In genomic region chr16:50769-51591, GRCh38 we compare ENCODE assay signal across 8 cellular contexts. TPM values are rescaled to one million over a fixed set of nuclear protein-coding genes. Genes with fewer than 3 reads are reported as not detected.
DNase-seq lines count a peak whose midpoint lies in the region; ATAC-seq and TF ChIP-seq lines count a peak whose summit lies in the region.
"Had no signal": no experiment of that assay in that cellular context is flagged by ENCODE, and none has a peak within 500 bp of the region (broad histone marks: within the 10 kb centered on the region; RNA-seq: fewer than 3 reads in every experiment).

No MANE protein-coding gene starts in this region.

- H3K27me3 ChIP-seq in neural cell (ENCODE audit: insufficient read depth, low read depth, low read length), result no peaks in the 10 kb centered on the region
- H3K27me3 ChIP-seq in dorsolateral prefrontal cortex, result no peaks in the 10 kb centered on the region
- H3K27me3 ChIP-seq: cardiac muscle cell had no signal

- no peak for TF ChIP-seq EP300 in neural cell (conservative IDR thresholded peaks at IDR 0.05; ENCODE audit: poor library complexity, severe bottlenecking)

- H3K27me3 Mint-ChIP-seq in T-helper 2 cell treated with Interferon-gamma antibody and Interleukin-4, amounts not matched to agents 5 μg/mL and 100 μg/mL, for 36 hours (ENCODE audit: low read depth), result no peaks in the 10 kb centered on the region
- H3K27me3 Mint-ChIP-seq in T-cell, result no peaks in the 10 kb centered on the region

- H3K4me3 Mint-ChIP-seq in T-helper 2 cell treated with Interferon-gamma antibody and Interleukin-4, amounts not matched to agents 5 μg/mL and 100 μg/mL, for 36 hours, result peak overlapping the region; percentile 94
- peak overlapping the region; percentile 42 to 97 (median 59) for H3K4me3 Mint-ChIP-seq in T-cell

- H3K9me3 ChIP-seq in neural cell (ENCODE audit: low read length), result no peaks in the 10 kb centered on the region

- H3K36me3 ChIP-seq in neural cell (ENCODE audit: insufficient read depth, low read length), result no peaks in the 10 kb centered on the region

- no peak for ATAC-seq in T-cell (replicated peaks in 1 of 4)
- ATAC-seq in left cardiac atrium, result no peak

- no peak overlapping the region for H3K27ac ChIP-seq in neural cell (ENCODE audit: low read length)
- H3K27ac ChIP-seq in dorsolateral prefrontal cortex, result no peak overlapping the region
- H3K27ac ChIP-seq: cardiac muscle cell had no signal

- H2AFZ ChIP-seq in neural cell (ENCODE audit: low read depth, low read length), result no peak overlapping the region

- intact Hi-C loops in dorsolateral prefrontal cortex (cut with DNase I) (no loop called here), left cardiac atrium (cut with DNase I) (no loop called here)

- H3K27ac Mint-ChIP-seq in T-helper 2 cell treated with Interferon-gamma antibody and Interleukin-4, amounts not matched to agents 5 μg/mL and 100 μg/mL, for 36 hours, result no peak overlapping the region
- H3K27ac Mint-ChIP-seq in T-cell, result no peak overlapping the region

- H3K9me3 Mint-ChIP-seq in T-helper 2 cell treated with Interferon-gamma antibody and Interleukin-4, amounts not matched to agents 5 μg/mL and 100 μg/mL, for 36 hours, result no peaks in the 10 kb centered on the region
- no peaks in the 10 kb centered on the region for H3K9me3 Mint-ChIP-seq in T-cell

- H3K4me3 ChIP-seq in neural cell (ENCODE audit: low read length) (no peak overlapping the region), dorsolateral prefrontal cortex (peak overlapping the region in 3 of 59 donors; percentile 5 to 9 (median 6))
- H3K4me3 ChIP-seq: cardiac muscle cell had no signal

- no peaks in the 10 kb centered on the region for H3F3A ChIP-seq in neural cell (ENCODE audit: insufficient read depth, low read length, poor library complexity, severe bottlenecking)

- no peak for TF ChIP-seq CTCF in neural cell (IDR thresholded peaks at IDR 0.05; ENCODE audit: poor library complexity, severe bottlenecking)
- no peak for TF ChIP-seq CTCF in dorsolateral prefrontal cortex (IDR thresholded peaks at IDR 0.05 in 54 of 56, conservative IDR thresholded peaks at IDR 0.05 in 2 of 56; ENCODE audit: low read depth in 1 of 56, partially characterized antibody in 56 of 56)

- H3K4me1 Mint-ChIP-seq in T-helper 2 cell treated with Interferon-gamma antibody and Interleukin-4, amounts not matched to agents 5 μg/mL and 100 μg/mL, for 36 hours (ENCODE audit: low read depth), result peaks cover 23% of the 10 kb centered on the region
- peaks cover 28 to 34% (median 30%) of the 10 kb centered on the region in 3 donors for H3K4me1 Mint-ChIP-seq in T-cell

- no peak overlapping the region for H3K9ac ChIP-seq in neural cell (ENCODE audit: low read length)

- no peak overlapping the region for H3K4me2 ChIP-seq in neural cell (ENCODE audit: low read length)

- CTCF ChIA-PET in T-cell (lab: Charles Lee), result no interaction called here

- H3K9me2 ChIP-seq in neural cell (ENCODE audit: insufficient read depth, low read length), result no peaks in the 10 kb centered on the region

- DNase-seq in T-helper 2 cell treated with Interferon-gamma antibody and Interleukin-4, amounts not matched to agents 5 μg/mL and 100 μg/mL, for 36 hours (ENCODE audit: low spot score), result no peak
- no peak for DNase-seq in T-helper 2 cell
- no peak for DNase-seq in T-cell
- no peak for DNase-seq in dorsolateral prefrontal cortex
- no peak for DNase-seq in left cardiac atrium
- DNase-seq: NCI-H1694 had no signal

- H4K20me1 ChIP-seq in neural cell (ENCODE audit: insufficient read depth), result no peaks in the 10 kb centered on the region

- TF ChIP-seq RAD21 in neural cell (conservative IDR thresholded peaks at IDR 0.05), result no peak

- H3K79me2 ChIP-seq in neural cell (replicated peaks; ENCODE audit: insufficient read depth, low read length), result peaks cover 10% of the 10 kb centered on the region

- peaks cover 50% of the 10 kb centered on the region for H3K36me3 Mint-ChIP-seq in T-helper 2 cell treated with Interferon-gamma antibody and Interleukin-4, amounts not matched to agents 5 μg/mL and 100 μg/mL, for 36 hours (ENCODE audit: low read depth)
- H3K36me3 Mint-ChIP-seq in T-cell, result peaks cover 20% of the 10 kb centered on the region

- POLR2A ChIA-PET in T-cell (lab: Charles Lee), result no interaction called here

TF ChIP-seq in neural cell, 6 proteins besides CTCF, POLR2A, EP300 and RAD21:
- peak; percentile 55 for TF ChIP-seq POLR2AphosphoS5 (IDR thresholded peaks at IDR 0.05)
- no peak for TF ChIP-seq EZH2 (IDR thresholded peaks at IDR 0.05; ENCODE audit: borderline replicate concordance, insufficient read depth, low read length, poor library complexity, severe bottlenecking)

RNA-seq across cellular contexts. Expression of gene POLR3K, which starts 2.4 kb away (rescaled TPM):
- total RNA-seq in T-cell (10 to 100 TPM; 11.1 to 24.3 (median 21.3) TPM), dorsolateral prefrontal cortex (10 to 100 TPM in 118 of 120 experiments, 1 to 10 TPM in 2; 8.3 to 24.2 (median 16.1) TPM), left cardiac atrium (10 to 100 TPM; 11.4 to 11.7 TPM)
- 7.1 and 7.5 TPM in 2 replicates for polyA plus RNA-seq in neural cell
- polyA minus RNA-seq in neural cell, result 2.2 and 2.4 TPM in 2 replicates

RNA-seq across cellular contexts. Expression of gene SNRNP25, which starts 2.6 kb away (rescaled TPM):
- 10 to 100 TPM in 2 of 5 donors, 1 to 10 TPM in 3; 6.8 to 11.4 (median 9.0) TPM for total RNA-seq in T-cell
- 45.3 and 46.4 TPM in 2 replicates for polyA plus RNA-seq in neural cell
- 16.3 and 18.3 TPM in 2 replicates for polyA minus RNA-seq in neural cell
- total RNA-seq in dorsolateral prefrontal cortex, result 10 to 100 TPM; 25.7 to 84.8 (median 55.9) TPM
- 10 to 100 TPM; 54.7 to 56.9 TPM for total RNA-seq in left cardiac atrium

RNA-seq across cellular contexts. Expression of gene RHBDF1, which starts 21.5 kb away (rescaled TPM):
- total RNA-seq in T-cell (under 1 TPM; 0.19 to 0.93 (median 0.53) TPM), dorsolateral prefrontal cortex (10 to 100 TPM in 97 of 120 experiments, 1 to 10 TPM in 23; 4.6 to 37.2 (median 13.1) TPM), left cardiac atrium (10 to 100 TPM; 15.5 to 22.1 TPM)
- polyA plus RNA-seq in neural cell, result 0.21 and 1.0 TPM in 2 replicates
- 0.97 and 2.5 TPM in 2 replicates for polyA minus RNA-seq in neural cell

RNA-seq across cellular contexts. Expression of gene MPG, which starts 27.0 kb away (rescaled TPM):
- total RNA-seq in T-cell (10 to 100 TPM; 18.3 to 48.2 (median 38.7) TPM), dorsolateral prefrontal cortex (10 to 100 TPM; 20.2 to 47.6 (median 32.5) TPM), left cardiac atrium (10 to 100 TPM; 29.9 to 40.2 TPM)
- 70.9 and 102 TPM in 2 replicates for polyA plus RNA-seq in neural cell
- polyA minus RNA-seq in neural cell, result 30.9 and 42.9 TPM in 2 replicates
